8 cellular contexts compared by ENCODE assay signal in genomic region chr17:32342603-32343325, GRCh38. TPM values are rescaled to one million over a fixed set of nuclear protein-coding genes. Genes with fewer than 3 reads are reported as not detected.
DNase-seq lines count a peak whose midpoint lies in the region; FAIRE-seq and TF ChIP-seq lines count a peak whose summit lies in the region.

No MANE protein-coding gene starts in this region.

- H3K36me3 ChIP-seq in MG63 = peaks cover 20% of the 10 kb centered on the region
- no peaks in the 10 kb centered on the region for H3K36me3 ChIP-seq in neural progenitor cell

- no peaks in the 10 kb centered on the region for H4K20me1 ChIP-seq in neural progenitor cell (ENCODE audit: low read depth)

- H3K4me2 ChIP-seq in neural progenitor cell = peak overlapping the region; percentile 100

- H3K4me3 ChIP-seq in MG63 = peak overlapping the region; percentile 70
- H3K4me3 ChIP-seq in neural progenitor cell = peak overlapping the region; percentile 73

- H3K9ac ChIP-seq in neural progenitor cell = no peak overlapping the region

- H3K9me3 ChIP-seq in MG63 = no peaks in the 10 kb centered on the region
- no peaks in the 10 kb centered on the region for H3K9me3 ChIP-seq in neural progenitor cell (ENCODE audit: low read depth)

- H3K4me3 Mint-ChIP-seq in CD14-positive monocyte (peak overlapping the region; percentile 90 to 93), chondrocyte (ENCODE audit: unreplicated experiment) (peak overlapping the region; percentile 87), neural progenitor cell (peak overlapping the region; percentile 93)

- H3K36me3 Mint-ChIP-seq in CD14-positive monocyte = peaks cover 10 to 16% of the 10 kb centered on the region in 2 donors
- peaks cover 5% of the 10 kb centered on the region for H3K36me3 Mint-ChIP-seq in chondrocyte (ENCODE audit: low read depth)
- peaks cover 5% of the 10 kb centered on the region for H3K36me3 Mint-ChIP-seq in neural progenitor cell

- TF ChIP-seq CTCF in CD14-positive monocyte (IDR thresholded peaks at IDR 0.05) = no peak
- no peak for TF ChIP-seq CTCF in chondrocyte (IDR thresholded peaks at IDR 0.05)
- no peak for TF ChIP-seq CTCF in neural progenitor cell (IDR thresholded peaks at IDR 0.05)

- DNase-seq in CD14-positive monocyte (ENCODE audit: low spot score) (no peak), MG63 (no peak), chondrocyte (ENCODE audit: low spot score) (no peak), neural progenitor cell (ENCODE audit: low spot score) (no peak), NCI-H2196 (lab: John Stamatoyannopoulos, UW; ENCODE audit: unreplicated experiment) (no peak), DMS 273 treated with DMSO at 0.1 percent for 48 hours (lab: John Stamatoyannopoulos, UW) (no peak), T-helper 9 cell (no peak), RCC 7860 (ENCODE audit: low spot score) (no peak)

- H3K27ac Mint-ChIP-seq in CD14-positive monocyte (peak overlapping the region; percentile 32 to 92 (median 85)), chondrocyte (ENCODE audit: unreplicated experiment) (peak overlapping the region; percentile 84), neural progenitor cell (peak overlapping the region; percentile 81)

- no peak for FAIRE-seq in RCC 7860 (lab: Jason Lieb, UNC)

- no peaks in the 10 kb centered on the region for H3K27me3 ChIP-seq in MG63
- H3K27me3 ChIP-seq in neural progenitor cell = no peaks in the 10 kb centered on the region

- peaks cover 10% of the 10 kb centered on the region for H3K79me2 ChIP-seq in neural progenitor cell (ENCODE audit: low read depth)

- intact Hi-C loops in CD14-positive monocyte (cut with micrococcal nuclease) = loop anchor here in 1 of 2 donors (5.0 kb wide), 1 partner anchor 90 kb away; no protein-coding TSS in a partner anchor

- H3K27me3 Mint-ChIP-seq in CD14-positive monocyte (ENCODE audit: low read depth in 3 of 3) (peaks cover 0 to 3% (median 2%) of the 10 kb centered on the region in 3 donors), chondrocyte (ENCODE audit: low read depth) (no peaks in the 10 kb centered on the region), neural progenitor cell (ENCODE audit: insufficient read depth, low read depth) (peaks cover 9% of the 10 kb centered on the region)

- no peak overlapping the region for H3K27ac ChIP-seq in neural progenitor cell

- H3K4me1 ChIP-seq in neural progenitor cell = peaks cover 4% of the 10 kb centered on the region

- H2AFZ ChIP-seq in neural progenitor cell (replicated peaks) = peak overlapping the region; percentile 92

- H3K9me3 Mint-ChIP-seq in CD14-positive monocyte (no peaks in the 10 kb centered on the region), chondrocyte (ENCODE audit: low read depth) (no peaks in the 10 kb centered on the region), neural progenitor cell (no peaks in the 10 kb centered on the region)

- peaks cover 22% of the 10 kb centered on the region for H3F3A ChIP-seq in neural progenitor cell (ENCODE audit: low read depth)

- H3K4me1 Mint-ChIP-seq in CD14-positive monocyte = peaks cover 31% of the 10 kb centered on the region
- H3K4me1 Mint-ChIP-seq in chondrocyte (ENCODE audit: low read depth) = peaks cover 24% of the 10 kb centered on the region
- H3K4me1 Mint-ChIP-seq in neural progenitor cell = peaks cover 19% of the 10 kb centered on the region

RNA-seq across cellular contexts. Expression of gene C17orf75, which starts 0.8 kb away (rescaled TPM):
- polyA plus RNA-seq in CD14-positive monocyte = 1 to 10 TPM; 5.0 to 5.7 TPM
- total RNA-seq in MG63 (2014; rRNA removed; shearing (Covaris generic); ENCODE audit: low replicate concordance) = 24.7 and 35.4 TPM in 2 replicates
- total RNA-seq in chondrocyte (19.3 to 23.7 TPM (median 21.9 TPM) in 3 replicates), neural progenitor cell (ENCODE audit: low replicate concordance) (38.2 and 57.4 TPM in 2 replicates)

RNA-seq across cellular contexts. Expression of gene ZNF207, which starts 7.2 kb away (rescaled TPM):
- 100 to 1,000 TPM; 138 to 147 TPM for polyA plus RNA-seq in CD14-positive monocyte
- 109 and 170 TPM in 2 replicates for total RNA-seq in MG63 (2014; rRNA removed; shearing (Covaris generic); ENCODE audit: low replicate concordance)
- 96.8 to 138 TPM (median 107 TPM) in 3 replicates for total RNA-seq in chondrocyte
- total RNA-seq in neural progenitor cell (ENCODE audit: low replicate concordance) = 214 and 304 TPM in 2 replicates
